8 cellular contexts compared by ENCODE assay signal in genomic region chr2:54724150-54724559, GRCh38. TPM values are rescaled to one million over a fixed set of nuclear protein-coding genes. Genes with fewer than 3 reads are reported as not detected.
A peak's percentile ranks its signal among the peaks of the same experiment; 100 is the strongest.
DNase-seq lines count a peak whose midpoint lies in the region; ATAC-seq and TF ChIP-seq lines count a peak whose summit lies in the region.

No MANE protein-coding gene starts in this region.

- TF ChIP-seq CTCF in WTC11 (IDR thresholded peaks at IDR 0.05), result no peak
- TF ChIP-seq CTCF in stomach (IDR thresholded peaks at IDR 0.05), result no peak

- peak overlapping the region in 4 of 5 donors; percentile 78 to 87 (median 85) for H3K27ac ChIP-seq in stomach

- TF ChIP-seq POLR2A in stomach (IDR thresholded peaks at IDR 0.05), result no peak

- DNase-seq in NCI-H1092 treated with DMSO at 0.1 percent for 48 hours (lab: John Stamatoyannopoulos, UW), result peak; percentile 34
- no peak for DNase-seq in NCI-H1092 (lab: John Stamatoyannopoulos, UW)
- no peak for DNase-seq in WTC11 (ENCODE audit: low spot score)
- DNase-seq in stomach, result no peak
- no peak for DNase-seq in COLO668 (lab: John Stamatoyannopoulos, UW; ENCODE audit: unreplicated experiment)
- DNase-seq in stimulated activated CD4-positive, alpha-beta T cell treated with anti-CD3 and anti-CD28 coated beads, Interleukin-15, amount 100 ng/mL, for 24 hours, result no peak
- DNase-seq in SKM-1 (lab: John Stamatoyannopoulos, UW; ENCODE audit: unreplicated experiment), result no peak

- CTCF ChIA-PET in WTC11 (lab: Charles Lee), result interaction anchor here (0.7 kb wide), 1 partner anchor 59 kb away, joined by 5 read pairs; no protein-coding TSS in a partner anchor

- H3K9ac ChIP-seq in iPS-15b (ENCODE audit: low read depth, low read length), result no peak overlapping the region

- H3K27ac Mint-ChIP-seq in WTC11, result no peak overlapping the region

- WGBS in stomach, 5 donors, result 0 to 1% (median 1%) methylated on average over 12 of the region's 12 CpGs

- POLR2A ChIA-PET in WTC11 (lab: Charles Lee), result no interaction called here

- TF ChIP-seq EP300 in stomach (IDR thresholded peaks at IDR 0.05), result no peak

- peaks cover 7% of the 10 kb centered on the region for H3K4me1 Mint-ChIP-seq in WTC11

- no peaks in the 10 kb centered on the region for H3K36me3 Mint-ChIP-seq in WTC11

- H3K9me3 ChIP-seq in iPS-15b (ENCODE audit: control insufficient read depth, insufficient read depth, low read length) (no peaks in the 10 kb centered on the region), stomach (no peaks in the 10 kb centered on the region)

- H3K27me3 Mint-ChIP-seq in WTC11 (ENCODE audit: low read depth), result peaks cover 60% of the 10 kb centered on the region

- peak overlapping the region; percentile 84 for H3K4me3 Mint-ChIP-seq in WTC11

- peak overlapping the region; percentile 81 for H3K4me3 ChIP-seq in iPS-15b (ENCODE audit: low read depth, low read length)
- peak overlapping the region; percentile 73 to 85 (median 80) for H3K4me3 ChIP-seq in stomach

- H3K4me1 ChIP-seq in iPS-15b (ENCODE audit: control insufficient read depth, insufficient read depth, low read length) (peaks cover 3% of the 10 kb centered on the region), stomach (peaks cover 7 to 26% (median 22%) of the 10 kb centered on the region in 4 donors)

- no peak for ATAC-seq in WTC11

- H3K27me3 ChIP-seq in iPS-15b (ENCODE audit: control insufficient read depth, insufficient read depth, low read length) (peaks cover 48% of the 10 kb centered on the region), stomach (peaks cover 0 to 20% (median 11%) of the 10 kb centered on the region in 3 donors)

- no peaks in the 10 kb centered on the region for H3K9me3 Mint-ChIP-seq in WTC11

- no peaks in the 10 kb centered on the region for H3K36me3 ChIP-seq in iPS-15b (ENCODE audit: control insufficient read depth, insufficient read depth, low read length)
- H3K36me3 ChIP-seq in stomach, result no peaks in the 10 kb centered on the region

- intact Hi-C loops in stomach (cut with DNase I; ENCODE audit: low total_unique reads), result no loop called here

TF ChIP-seq in WTC11, 78 proteins besides CTCF, POLR2A, EP300 and RAD21:
- TF ChIP-seq ATF6 (CRISPR knock-in tag; IDR thresholded peaks at IDR 0.05) (no peak), PRDM15 (CRISPR knock-in tag; IDR thresholded peaks at IDR 0.05) (no peak)

RNA-seq across cellular contexts. Expression of gene EML6, which starts 0.7 kb away (rescaled TPM):
- 1.9 to 2.5 TPM (median 2.1 TPM) in 3 replicates for total RNA-seq in WTC11 (2021)
- total RNA-seq in stomach, result 10 to 100 TPM in 1 of 5 donors, 1 to 10 TPM in 3, under 1 TPM in 1; 0.45 to 10.1 (median 2.2) TPM
- 1 to 10 TPM in 2 of 3 donors, not detected in 1; 1.3 to 1.6 TPM for polyA plus RNA-seq in stomach
